In the genomic region with DNA sequence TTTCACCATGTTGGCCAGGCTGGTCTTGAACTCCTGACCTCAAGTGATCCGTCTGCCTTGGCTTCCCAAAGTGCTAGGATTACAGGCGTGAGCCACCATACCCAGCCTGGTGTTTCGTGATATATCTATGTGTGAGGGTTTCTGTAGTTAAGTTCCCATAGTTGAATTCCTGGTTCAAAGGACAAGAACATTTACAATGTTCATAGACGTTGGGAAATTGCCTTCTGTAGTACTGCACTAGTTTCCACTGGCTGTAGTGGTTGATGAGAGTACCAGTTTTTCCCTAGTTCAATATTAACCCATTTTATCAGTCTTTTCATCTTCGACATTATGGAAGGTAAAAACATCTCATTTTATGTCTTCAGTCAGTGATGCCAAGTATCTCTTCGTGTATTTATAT, we compare ENCODE assay signal across 20 cellular contexts.
DNase-seq lines count a peak whose midpoint lies in the region; ATAC-seq and TF ChIP-seq lines count a peak whose summit lies in the region.
"Had no signal": no experiment of that assay in that cellular context is flagged by ENCODE, and none has a peak within 500 bp of the region (broad histone marks: within the 10 kb centered on the region; RNA-seq: fewer than 3 reads in every experiment).

No MANE protein-coding gene starts in this region.

- no peak overlapping the region for H3K23ac ChIP-seq in IMR-90 (ENCODE audit: low read depth, low read length)
- H3K23ac ChIP-seq in trophoblast cell (ENCODE audit: low read length), result no peak overlapping the region

- CTCF ChIA-PET in IMR-90 (lab: Yijun Ruan, JAX) (no interaction called here), Caco-2 (lab: Charles Lee) (no interaction called here)

- no peak for DNase-seq in IMR-90
- DNase-seq in colonic mucosa, result peak; percentile 40
- DNase-seq in mesothelial cell of epicardium (ENCODE audit: low spot score in 2 of 2, unreplicated experiment in 2 of 2), result no peak
- DNase-seq in trophoblast cell, result no peak
- no peak for DNase-seq in activated naive CD8-positive, alpha-beta T cell treated with anti-CD3 and anti-CD28 coated beads for 36 hours
- no peak for DNase-seq in Caco-2
- no peak for DNase-seq in NCI-H1417 treated with DMSO at 0.1 percent for 48 hours (lab: John Stamatoyannopoulos, UW)
- DNase-seq: 8988T, C1 segment of cervical spinal cord, COR-L47, DMS79, MM.1S, NCI-H1105 treated with DMSO at 0.1 percent for 48 hours, NCI-H187 treated with DMSO at 0.1 percent for 48 hours, NCI-H446 treated with DMSO at 0.1 percent for 48 hours, NCI-H774, Peyer's patch, SHP77 treated with DMSO at 0.1 percent for 48 hours had no signal

- 0 out of 2 replicates have a peak overlapping the region, but pooled peaks have one; percentile 27 for H2BK20ac ChIP-seq in IMR-90 (ENCODE audit: low read depth, low read length)

- H3K18ac ChIP-seq in IMR-90 (ENCODE audit: low read depth, low read length), result no peak overlapping the region
- H3K18ac ChIP-seq in trophoblast cell (ENCODE audit: low read length), result no peak overlapping the region

- H3K14ac ChIP-seq in IMR-90 (replicated peaks; ENCODE audit: low read depth, low read length) (peak overlapping the region; percentile 45), trophoblast cell (ENCODE audit: low read length) (no peak overlapping the region)

- no peak overlapping the region for H3K56ac ChIP-seq in IMR-90 (ENCODE audit: extremely low read depth, insufficient read depth, low read length)

- H2BK12ac ChIP-seq in trophoblast cell (ENCODE audit: low read length), result no peak overlapping the region

- H3K9me3 Mint-ChIP-seq in mesothelial cell of epicardium, result no peaks in the 10 kb centered on the region
- H3K9me3 Mint-ChIP-seq in activated naive CD8-positive, alpha-beta T cell treated with anti-CD3 and anti-CD28 coated beads for 36 hours, result no peaks in the 10 kb centered on the region
- no peaks in the 10 kb centered on the region for H3K9me3 Mint-ChIP-seq in Caco-2 (ENCODE audit: unreplicated experiment)

- no peak overlapping the region for H3K4me3 ChIP-seq in BLaER1 treated with 17β-estradiol and CSF1 and Interleukin-3, amounts not matched to agents 10 nM and 100 nM
- H3K4me3 ChIP-seq in IMR-90 (ENCODE audit: insufficient read depth, low read depth, low read length), result no peak overlapping the region
- no peak overlapping the region for H3K4me3 ChIP-seq in colonic mucosa
- no peak overlapping the region for H3K4me3 ChIP-seq in trophoblast cell (ENCODE audit: low read depth, low read length)
- no peak overlapping the region for H3K4me3 ChIP-seq in Caco-2 (ENCODE audit: low read depth, low read length)
- H3K4me3 ChIP-seq: Peyer's patch had no signal

- H3K27me3 Mint-ChIP-seq in mesothelial cell of epicardium (ENCODE audit: low read depth) (no peaks in the 10 kb centered on the region), Caco-2 (ENCODE audit: insufficient read depth, unreplicated experiment) (no peaks in the 10 kb centered on the region)
- H3K27me3 Mint-ChIP-seq in activated naive CD8-positive, alpha-beta T cell treated with anti-CD3 and anti-CD28 coated beads for 36 hours, result peaks cover 3% of the 10 kb centered on the region

- POLR2A ChIA-PET in IMR-90 (lab: Charles Lee; ENCODE audit: unreplicated experiment), result no interaction called here
- POLR2A ChIA-PET in Caco-2 (lab: Charles Lee), result no interaction called here

- TF ChIP-seq CTCF in IMR-90 (conservative IDR thresholded peaks at IDR 0.05; ENCODE audit: low read depth, low read length) (no peak), colonic mucosa (IDR thresholded peaks at IDR 0.05) (no peak), mesothelial cell of epicardium (IDR thresholded peaks at IDR 0.05; ENCODE audit: unreplicated experiment) (no peak), Caco-2 (IDR thresholded peaks at IDR 0.05; ENCODE audit: insufficient read depth in 1 of 2, low read depth in 1 of 2, low read length in 1 of 2, severe bottlenecking in 1 of 2, unreplicated experiment in 1 of 2) (no peak)

- no peaks in the 10 kb centered on the region for H3K36me3 ChIP-seq in BLaER1 treated with 17β-estradiol and CSF1 and Interleukin-3, amounts not matched to agents 10 nM and 100 nM
- H3K36me3 ChIP-seq in IMR-90 (ENCODE audit: control insufficient read depth, insufficient read depth, low read length), result no peaks in the 10 kb centered on the region
- no peaks in the 10 kb centered on the region for H3K36me3 ChIP-seq in colonic mucosa
- no peaks in the 10 kb centered on the region for H3K36me3 ChIP-seq in trophoblast cell (ENCODE audit: control insufficient read depth in 1 of 2, insufficient read depth in 2 of 2, low read length in 2 of 2)
- H3K36me3 ChIP-seq in Caco-2 (ENCODE audit: control insufficient read depth, insufficient read depth, low read length), result no peaks in the 10 kb centered on the region
- H3K36me3 ChIP-seq: Peyer's patch had no signal

- ATAC-seq in IMR-90 (ENCODE audit: low read depth), result no peak

- H4K91ac ChIP-seq in IMR-90 (ENCODE audit: insufficient read depth, low read depth, low read length) (no peak overlapping the region), trophoblast cell (ENCODE audit: low read depth, low read length) (no peak overlapping the region)

- no CpG with 5 or more reads among the region's 6 CpGs for WGBS in IMR-90 (ENCODE audit: extremely low coverage in 2 of 2, insufficient read length in 1 of 2), 2 experiments
- no CpG with 5 or more reads among the region's 6 CpGs for WGBS in trophoblast cell (ENCODE audit: extremely low coverage, insufficient coverage, insufficient read length)

- H3K9me3 ChIP-seq in BLaER1 treated with 17β-estradiol and CSF1 and Interleukin-3, amounts not matched to agents 10 nM and 100 nM (replicated peaks in 1 of 11), result no peaks in the 10 kb centered on the region
- H3K9me3 ChIP-seq in IMR-90 (ENCODE audit: control insufficient read depth, insufficient read depth, low read length), result no peaks in the 10 kb centered on the region
- no peaks in the 10 kb centered on the region for H3K9me3 ChIP-seq in colonic mucosa
- H3K9me3 ChIP-seq in trophoblast cell (ENCODE audit: insufficient read depth, low read depth, low read length), result no peaks in the 10 kb centered on the region
- H3K9me3 ChIP-seq in Caco-2, result no peaks in the 10 kb centered on the region
- H3K9me3 ChIP-seq: Peyer's patch had no signal

- H3K36me3 Mint-ChIP-seq in mesothelial cell of epicardium, result no peaks in the 10 kb centered on the region
- H3K36me3 Mint-ChIP-seq in activated naive CD8-positive, alpha-beta T cell treated with anti-CD3 and anti-CD28 coated beads for 36 hours, result no peaks in the 10 kb centered on the region
- H3K36me3 Mint-ChIP-seq in Caco-2 (ENCODE audit: insufficient read depth, unreplicated experiment), result no peaks in the 10 kb centered on the region

- peaks cover 0 to 5% of the 10 kb centered on the region in 2 experiments; a peak in 1 of 4 replicates for H3K79me1 ChIP-seq in IMR-90 (ENCODE audit: low read depth in 1 of 2, low read length in 2 of 2)
- peaks cover 3% of the 10 kb centered on the region for H3K79me1 ChIP-seq in trophoblast cell (ENCODE audit: low read length)

- peaks cover 0 to 26% (median 0%) of the 10 kb centered on the region in 11 experiments; a peak in 3 of 22 replicates for H3K27me3 ChIP-seq in BLaER1 treated with 17β-estradiol and CSF1 and Interleukin-3, amounts not matched to agents 10 nM and 100 nM
- no peaks in the 10 kb centered on the region for H3K27me3 ChIP-seq in IMR-90 (ENCODE audit: control insufficient read depth, insufficient read depth, low read length)
- H3K27me3 ChIP-seq in colonic mucosa, result no peaks in the 10 kb centered on the region
- H3K27me3 ChIP-seq in trophoblast cell (ENCODE audit: insufficient read depth, low read length), result no peaks in the 10 kb centered on the region
- H3K27me3 ChIP-seq in Caco-2 (replicated peaks; ENCODE audit: control insufficient read depth, insufficient read depth, low read length), result no peaks in the 10 kb centered on the region
- H3K27me3 ChIP-seq: Peyer's patch had no signal

- H3K4me1 Mint-ChIP-seq in mesothelial cell of epicardium, result peaks cover 50% of the 10 kb centered on the region
- peaks cover 13% of the 10 kb centered on the region for H3K4me1 Mint-ChIP-seq in activated naive CD8-positive, alpha-beta T cell treated with anti-CD3 and anti-CD28 coated beads for 36 hours
- H3K4me1 Mint-ChIP-seq in Caco-2 (ENCODE audit: low read depth, unreplicated experiment), result peaks cover 23% of the 10 kb centered on the region

- H2BK5ac ChIP-seq in IMR-90 (ENCODE audit: low read depth, low read length, poor library complexity, severe bottlenecking) (no peak overlapping the region), trophoblast cell (ENCODE audit: low read depth, low read length, poor library complexity) (no peak overlapping the region)

- intact Hi-C loops in IMR-90 (cut with micrococcal nuclease) (no loop called here), colonic mucosa (cut with DNase I) (no loop called here), Caco-2 (cut with micrococcal nuclease; ENCODE audit: unreplicated experiment) (no loop called here)

- H3K27ac ChIP-seq in BLaER1 treated with 17β-estradiol and CSF1 and Interleukin-3, amounts not matched to agents 10 nM and 100 nM, result no peak overlapping the region
- H3K27ac ChIP-seq in IMR-90 (ENCODE audit: insufficient read depth, low read length), result no peak overlapping the region
- peak overlapping the region; percentile 51 for H3K27ac ChIP-seq in colonic mucosa
- no peak overlapping the region for H3K27ac ChIP-seq in trophoblast cell (ENCODE audit: low read depth, low read length)
- H3K27ac ChIP-seq: KMS-11 had no signal

- peak overlapping the region in 8 of 11 experiments; percentile 15 to 97 (median 94); a peak in 8 of 22 replicates for H3K4me2 ChIP-seq in BLaER1 treated with 17β-estradiol and CSF1 and Interleukin-3, amounts not matched to agents 10 nM and 100 nM
- no peak overlapping the region for H3K4me2 ChIP-seq in IMR-90 (ENCODE audit: low read depth, low read length)
- no peak overlapping the region for H3K4me2 ChIP-seq in trophoblast cell (ENCODE audit: low read length)
- H3K4me2 ChIP-seq: KMS-11 had no signal

- TF ChIP-seq RAD21 in IMR-90 (IDR thresholded peaks at IDR 0.05; ENCODE audit: low read length), result no peak

- no peak overlapping the region for H4K8ac ChIP-seq in IMR-90 (ENCODE audit: low read depth in 2 of 2, low read length in 2 of 2)
- H4K8ac ChIP-seq in trophoblast cell (ENCODE audit: low read depth, low read length), result no peak overlapping the region

- no TSS peak for BruUV-seq in IMR-90 (replicated peaks; lab: Mats Ljungman, UMichigan)
- no TSS peak for BruUV-seq in Caco-2 (replicated peaks; lab: Mats Ljungman, UMichigan)

- H3K27ac Mint-ChIP-seq in mesothelial cell of epicardium, result peak overlapping the region; percentile 38
- H3K27ac Mint-ChIP-seq in activated naive CD8-positive, alpha-beta T cell treated with anti-CD3 and anti-CD28 coated beads for 36 hours, result no peak overlapping the region
- no peak overlapping the region for H3K27ac Mint-ChIP-seq in Caco-2 (ENCODE audit: unreplicated experiment)

- no peak for TF ChIP-seq POLR2A in IMR-90 (IDR thresholded peaks at IDR 0.05; ENCODE audit: low read depth, low read length)

- H3K9ac ChIP-seq in BLaER1 treated with 17β-estradiol and CSF1 and Interleukin-3, amounts not matched to agents 10 nM and 100 nM, result no peak overlapping the region
- H3K9ac ChIP-seq in IMR-90 (ENCODE audit: low read depth, low read length) (no peak overlapping the region), colonic mucosa (ENCODE audit: low read depth in 2 of 2, low read length in 2 of 2) (no peak overlapping the region), trophoblast cell (ENCODE audit: low read length) (no peak overlapping the region)
- H3K9ac ChIP-seq: KMS-11 had no signal

- no peak overlapping the region; the same call in 1 of the 2 replicates for H2AK5ac ChIP-seq in IMR-90 (ENCODE audit: low read depth, low read length)
- no peak overlapping the region for H2AK5ac ChIP-seq in trophoblast cell (ENCODE audit: low read length)

- no peak overlapping the region for H4K12ac ChIP-seq in trophoblast cell (ENCODE audit: low read depth, low read length)

- peaks cover 0 to 23% (median 0%) of the 10 kb centered on the region in 11 experiments; a peak in 7 of 22 replicates for H4K20me1 ChIP-seq in BLaER1 treated with 17β-estradiol and CSF1 and Interleukin-3, amounts not matched to agents 10 nM and 100 nM
- no peaks in the 10 kb centered on the region for H4K20me1 ChIP-seq in IMR-90 (ENCODE audit: insufficient read depth, low read length)

- no peak overlapping the region for H2AFZ ChIP-seq in IMR-90 (replicated peaks; ENCODE audit: low read length, poor library complexity)
- H2AFZ ChIP-seq in trophoblast cell (ENCODE audit: insufficient read depth, low read length, poor library complexity), result no peak overlapping the region

- in situ Hi-C loops in IMR-90 (cut with MboI; ENCODE audit: low sequenced_read_pairs), result no loop called here

- H3K79me2 ChIP-seq in trophoblast cell (ENCODE audit: control insufficient read depth, insufficient read depth, low read length, poor library complexity), result no peaks in the 10 kb centered on the region

- H3K4me3 Mint-ChIP-seq in mesothelial cell of epicardium (no peak overlapping the region), Caco-2 (ENCODE audit: unreplicated experiment) (no peak overlapping the region)
- H3K4me3 Mint-ChIP-seq in activated naive CD8-positive, alpha-beta T cell treated with anti-CD3 and anti-CD28 coated beads for 36 hours, result no peak overlapping the region

- peaks cover 4% of the 10 kb centered on the region; the same call in 1 of the 2 replicates for H3K9me1 ChIP-seq in IMR-90 (ENCODE audit: insufficient read depth, low read length)

- peak overlapping the region; percentile 23; the same call in 1 of the 3 replicates for H2BK15ac ChIP-seq in IMR-90 (ENCODE audit: low read depth, low read length)

- no peak overlapping the region for H4K5ac ChIP-seq in IMR-90 (ENCODE audit: low read depth, low read length)

- peak overlapping the region; percentile 20; the same call in 1 of the 2 replicates for H3K4ac ChIP-seq in IMR-90 (ENCODE audit: low read depth, low read length)
- H3K4ac ChIP-seq in trophoblast cell (ENCODE audit: low read depth, low read length), result no peak overlapping the region

- peaks cover 13 to 76% (median 43%) of the 10 kb centered on the region in 10 experiments for H3K4me1 ChIP-seq in BLaER1 treated with 17β-estradiol and CSF1 and Interleukin-3, amounts not matched to agents 10 nM and 100 nM
- H3K4me1 ChIP-seq in IMR-90 (ENCODE audit: control insufficient read depth, insufficient read depth, low read length) (peaks cover 17% of the 10 kb centered on the region), colonic mucosa (no peaks in the 10 kb centered on the region), trophoblast cell (ENCODE audit: control insufficient read depth in 1 of 2, insufficient read depth in 2 of 2, low read length in 2 of 2) (peaks cover 0 to 11% of the 10 kb centered on the region in 2 experiments), Caco-2 (peaks cover 11% of the 10 kb centered on the region)

- H2AK9ac ChIP-seq in IMR-90 (replicated peaks; ENCODE audit: low read depth, low read length, poor library complexity), result no peak overlapping the region

- H2BK120ac ChIP-seq in IMR-90 (ENCODE audit: low read depth, low read length) (peak overlapping the region; percentile 71; the same call in 1 of the 2 replicates), trophoblast cell (ENCODE audit: insufficient read depth, low read length, poor library complexity) (no peak overlapping the region)

- dilution Hi-C loops in IMR-90 (cut with HindIII; ENCODE audit: low sequenced_read_pairs, unreplicated experiment), result no loop called here

Comparison
In these comparisons a context has a peak if more than half of its experiments do, and no peak if none do; other contexts are left out.
1. H3K4me2 ChIP-seq: peak in BLaER1 treated with 17β-estradiol and CSF1 and Interleukin-3, amounts not matched to agents 10 nM and 100 nM (8 of 11); none in IMR-90 (single experiment) and trophoblast cell (single experiment).